10 cellular contexts compared by ENCODE assay signal in genomic region chr17:78143214-78144145, GRCh38. TPM values are rescaled to one million over a fixed set of nuclear protein-coding genes. Genes with fewer than 3 reads are reported as not detected.
DNase-seq lines count a peak whose midpoint lies in the region; ATAC-seq, FAIRE-seq and TF ChIP-seq lines count a peak whose summit lies in the region.
"Had no signal": no experiment of that assay in that cellular context is flagged by ENCODE, and none has a peak within 500 bp of the region (broad histone marks: within the 10 kb centered on the region; RNA-seq: fewer than 3 reads in every experiment).

No MANE protein-coding gene starts in this region.

- intact Hi-C loops in K562 (cut with micrococcal nuclease): loop anchor here (5.0 kb wide), 1 partner anchor 34 kb away; no protein-coding TSS in a partner anchor

- H3K27ac ChIP-seq in K562 (ENCODE audit: extremely low read depth, low read depth, low read length) (peak overlapping the region; percentile 74), mucosa of rectum (ENCODE audit: low read depth in 2 of 2, low read length in 2 of 2) (peak overlapping the region; percentile 81 to 87)

- H3K4me3 Mint-ChIP-seq in stimulated activated naive CD8-positive, alpha-beta T cell treated with anti-CD3 and anti-CD28 coated beads, Interleukin-15, Interleukin-2, amounts not matched to agents 100 ng/mL and 50 ng/mL, for 24 hours: no peak overlapping the region
- H3K4me3 Mint-ChIP-seq: H9 had no signal

- ATAC-seq in stimulated activated naive CD8-positive, alpha-beta T cell treated with anti-CD3 and anti-CD28 coated beads, Interleukin-15, Interleukin-2, amounts not matched to agents 100 U/mL and 50 U/mL, for 24 hours: no peak
- no peak for ATAC-seq in K562
- no peak for ATAC-seq in HG03469 (IDR thresholded peaks at IDR 0.05; ENCODE audit: unreplicated experiment)

- POLR2A ChIA-PET in K562 (lab: Yijun Ruan, JAX): interaction anchor here (0.7 to 1.4 kb wide), 3 partner anchors 27 to 310 kb away, joined by 3 to 4 read pairs (median 3); no protein-coding TSS in a partner anchor

- H3K4me1 Mint-ChIP-seq in stimulated activated naive CD8-positive, alpha-beta T cell treated with anti-CD3 and anti-CD28 coated beads, Interleukin-15, Interleukin-2, amounts not matched to agents 100 ng/mL and 50 ng/mL, for 24 hours (ENCODE audit: low read depth): peaks cover 64% of the 10 kb centered on the region

- no TSS peak for BruUV-seq in K562 (replicated peaks; lab: Mats Ljungman, UMichigan)

- no peak for TF ChIP-seq EP300 in K562 (IDR thresholded peaks at IDR 0.05; ENCODE audit: low read length)

- H3K79me2 ChIP-seq in K562 (ENCODE audit: control insufficient read depth, insufficient read depth, low read length): peaks cover 29% of the 10 kb centered on the region

- DNase-seq in stimulated activated naive CD8-positive, alpha-beta T cell treated with anti-CD3 and anti-CD28 coated beads, Interleukin-15, Interleukin-2, amounts not matched to agents 100 U/mL and 50 U/mL, for 24 hours: no peak
- DNase-seq in K562 (ENCODE audit: extremely low read depth in 1 of 4, low spot score in 3 of 4) (no peak), DMS114 treated with DMSO at 0.1 percent for 48 hours (lab: John Stamatoyannopoulos, UW; ENCODE audit: unreplicated experiment) (no peak), NCI-H526 (lab: John Stamatoyannopoulos, UW) (no peak), SW 1271 (lab: John Stamatoyannopoulos, UW) (no peak)
- DNase-seq: H9, retina had no signal

- no peaks in the 10 kb centered on the region for H3K27me3 ChIP-seq in K562 (ENCODE audit: control insufficient read depth in 2 of 2, insufficient read depth in 2 of 2, low read length in 2 of 2)
- H3K27me3 ChIP-seq in mucosa of rectum (ENCODE audit: control insufficient read depth in 2 of 2, insufficient read depth in 2 of 2, low read length in 2 of 2): no peaks in the 10 kb centered on the region

- H3K4me2 ChIP-seq in K562 (ENCODE audit: insufficient read depth, low read length): peak overlapping the region; percentile 89

- TF ChIP-seq POLR2A in K562 (conservative IDR thresholded peaks at IDR 0.05): no peak

- CTCF ChIA-PET in K562 (lab: Yijun Ruan, JAX; ENCODE audit: low intra/inter-chr PET ratio): no interaction called here

- no peaks in the 10 kb centered on the region for H4K20me1 ChIP-seq in K562 (replicated peaks; ENCODE audit: control insufficient read depth, insufficient read depth, low read length)

- WGBS in K562 (ENCODE audit: insufficient coverage, low coverage, missing lambda C conversion rate): 75% methylated on average over 21 of the region's 21 CpGs

- TF ChIP-seq RAD21 in K562 (CRISPR knock-in tag; conservative IDR thresholded peaks at IDR 0.05 in 1 of 2, IDR thresholded peaks at IDR 0.05 in 1 of 2): no peak

- H3K36me3 Mint-ChIP-seq in stimulated activated naive CD8-positive, alpha-beta T cell treated with anti-CD3 and anti-CD28 coated beads, Interleukin-15, Interleukin-2, amounts not matched to agents 100 ng/mL and 50 ng/mL, for 24 hours (ENCODE audit: low read depth): peaks cover 10% of the 10 kb centered on the region

- peaks cover 2% of the 10 kb centered on the region for H3K9me1 ChIP-seq in K562 (ENCODE audit: control insufficient read depth, insufficient read depth, low read length)

- no peak for FAIRE-seq in K562 (lab: Jason Lieb, UNC)

- peak overlapping the region; percentile 68 for H3K27ac Mint-ChIP-seq in stimulated activated naive CD8-positive, alpha-beta T cell treated with anti-CD3 and anti-CD28 coated beads, Interleukin-15, Interleukin-2, amounts not matched to agents 100 ng/mL and 50 ng/mL, for 24 hours

- no peaks in the 10 kb centered on the region for H3K36me3 ChIP-seq in K562 (ENCODE audit: control insufficient read depth, insufficient read depth, low read length)
- H3K36me3 ChIP-seq in mucosa of rectum (ENCODE audit: control insufficient read depth in 2 of 2, insufficient read depth in 2 of 2, low read length in 2 of 2): no peaks in the 10 kb centered on the region

- no peaks in the 10 kb centered on the region for H3K9me3 Mint-ChIP-seq in stimulated activated naive CD8-positive, alpha-beta T cell treated with anti-CD3 and anti-CD28 coated beads, Interleukin-15, Interleukin-2, amounts not matched to agents 100 ng/mL and 50 ng/mL, for 24 hours
- H3K9me3 Mint-ChIP-seq: H9 had no signal

- H3K4me1 ChIP-seq in K562 (replicated peaks in 1 of 2; ENCODE audit: control insufficient read depth in 2 of 2, insufficient read depth in 2 of 2, low read length in 2 of 2) (peaks cover 68 to 98% of the 10 kb centered on the region in 2 experiments), mucosa of rectum (ENCODE audit: control insufficient read depth in 2 of 2, insufficient read depth in 2 of 2, low read length in 2 of 2) (peaks cover 54 to 55% of the 10 kb centered on the region in 2 donors)

- in situ Hi-C loops in K562 (cut with MboI): no loop called here

- H3K9ac ChIP-seq in K562 (ENCODE audit: insufficient read depth in 1 of 2, low read depth in 2 of 2, low read length in 2 of 2): peak overlapping the region; percentile 72 to 87
- peak overlapping the region; percentile 3 to 54 for H3K9ac ChIP-seq in mucosa of rectum (ENCODE audit: low read depth in 1 of 2, low read length in 2 of 2)

- H3K9me3 ChIP-seq in K562 (replicated peaks; ENCODE audit: control insufficient read depth, insufficient read depth, low read depth, low read length): no peaks in the 10 kb centered on the region
- H3K9me3 ChIP-seq in mucosa of rectum (ENCODE audit: control insufficient read depth in 2 of 2, low read length in 2 of 2): no peaks in the 10 kb centered on the region

- H2AFZ ChIP-seq in K562 (ENCODE audit: low read depth, low read length): peak overlapping the region; percentile 87

- no peak for TF ChIP-seq CTCF in K562 (IDR thresholded peaks at IDR 0.05 in 2 of 3, conservative IDR thresholded peaks at IDR 0.05 in 1 of 3; ENCODE audit: insufficient read depth in 2 of 3, low read depth in 1 of 3, low read length in 3 of 3)

- no peaks in the 10 kb centered on the region for H3K27me3 Mint-ChIP-seq in stimulated activated naive CD8-positive, alpha-beta T cell treated with anti-CD3 and anti-CD28 coated beads, Interleukin-15, Interleukin-2, amounts not matched to agents 100 ng/mL and 50 ng/mL, for 24 hours

- no peak overlapping the region for H3K4me3 ChIP-seq in K562
- no peak overlapping the region for H3K4me3 ChIP-seq in mucosa of rectum (ENCODE audit: low read length in 2 of 2)

RNA-seq across cellular contexts. Expression of gene C17orf99, which starts 2.7 kb away (rescaled TPM):
- 66.4 and 86.5 TPM in 2 replicates for total RNA-seq in K562 (2011; cell fraction: chromatin; rRNA removed; ENCODE audit: low replicate concordance)
- total RNA-seq in K562 (2011; cell fraction: nucleolus; rRNA removed): 51.9 and 66.7 TPM in 2 replicates
- 36.2 and 47.7 TPM in 2 replicates for total RNA-seq in K562 (2011; cell fraction: nucleoplasm; rRNA removed)
- total RNA-seq in K562 (2014; rRNA removed) (16.8 and 17.3 TPM in 2 replicates), K562 (2014; rRNA removed; fragmentation: Illumina TruSeq; extraction: Trizol) (7.1 and 7.5 TPM in 2 replicates), K562 (2015; rRNA removed; fragmentation: Illumina TruSeq; extraction: Trizol) (4.0 and 5.8 TPM in 2 replicates), K562 (2021) (16.4 and 18.9 TPM in 2 replicates)
- polyA plus RNA-seq in K562 (2011; rRNA removed) (15.9 and 16.2 TPM in 2 replicates), K562 (2014; fragmentation: Illumina TruSeq; extraction: Trizol) (14.3 and 20.0 TPM in 2 replicates), K562 (2014; fragmentation: Nextera tagmentation; extraction: Ambion mirVana) (1 to 10 TPM; 4.1 to 7.7 TPM), K562 (2014; rRNA removed) (16.4 and 19.9 TPM in 2 replicates)
- 11.8 and 31.5 TPM in 2 replicates for polyA plus RNA-seq in K562 (2011; cell fraction: cytosol; rRNA removed)
- 30.9 and 68.9 TPM in 2 replicates for polyA plus RNA-seq in K562 (2011; cell fraction: nucleus; rRNA removed)
- polyA plus RNA-seq in K562 (2012): 4.7 and 6.4 TPM in 2 replicates
- polyA minus RNA-seq in K562 (2011; rRNA and poly(A)+ RNA removed): 2.7 and 10.0 TPM in 2 replicates
- 6.5 and 11.1 TPM in 2 replicates for polyA minus RNA-seq in K562 (2011; cell fraction: cytosol; rRNA and poly(A)+ RNA removed)
- 5.6 and 11.8 TPM in 2 replicates for polyA minus RNA-seq in K562 (2011; cell fraction: nucleus; rRNA and poly(A)+ RNA removed)
- total RNA-seq: H9 had no signal

RNA-seq across cellular contexts. Expression of gene TMC8, which starts 12.9 kb away (rescaled TPM):
- total RNA-seq in K562 (2011; cell fraction: chromatin; rRNA removed; ENCODE audit: low replicate concordance): 23.0 and 64.6 TPM in 2 replicates
- 33.3 and 43.0 TPM in 2 replicates for total RNA-seq in K562 (2011; cell fraction: nucleolus; rRNA removed)
- 24.9 and 26.8 TPM in 2 replicates for total RNA-seq in K562 (2011; cell fraction: nucleoplasm; rRNA removed)
- total RNA-seq in K562 (2014; rRNA removed) (4.8 TPM in 2 replicates), K562 (2014; rRNA removed; fragmentation: Illumina TruSeq; extraction: Trizol) (1.0 and 1.3 TPM in 2 replicates), K562 (2015; rRNA removed; fragmentation: Illumina TruSeq; extraction: Trizol) (1.3 TPM in 2 replicates), K562 (2021) (8.3 and 10.3 TPM in 2 replicates)
- polyA plus RNA-seq in K562 (2011; rRNA removed) (3.5 and 6.1 TPM in 2 replicates), K562 (2014; fragmentation: Illumina TruSeq; extraction: Trizol) (2.8 and 5.7 TPM in 2 replicates), K562 (2014; fragmentation: Nextera tagmentation; extraction: Ambion mirVana) (under 1 TPM; 0.13 to 0.21 TPM), K562 (2014; rRNA removed) (4.1 and 10.9 TPM in 2 replicates)
- 1.9 and 10.1 TPM in 2 replicates for polyA plus RNA-seq in K562 (2011; cell fraction: cytosol; rRNA removed)
- polyA plus RNA-seq in K562 (2011; cell fraction: nucleus; rRNA removed): 15.8 and 47.9 TPM in 2 replicates
- polyA plus RNA-seq in K562 (2012): 7.4 and 8.2 TPM in 2 replicates
- 2.4 and 2.5 TPM in 2 replicates for polyA minus RNA-seq in K562 (2011; rRNA and poly(A)+ RNA removed)
- 2.2 and 4.6 TPM in 2 replicates for polyA minus RNA-seq in K562 (2011; cell fraction: cytosol; rRNA and poly(A)+ RNA removed)
- 9.6 and 12.8 TPM in 2 replicates for polyA minus RNA-seq in K562 (2011; cell fraction: nucleus; rRNA and poly(A)+ RNA removed)

RNA-seq across cellular contexts. Expression of gene TMC6, which starts 14.9 kb away (rescaled TPM):
- 470 and 1,385 TPM in 2 replicates for total RNA-seq in K562 (2011; cell fraction: chromatin; rRNA removed; ENCODE audit: low replicate concordance)
- total RNA-seq in K562 (2011; cell fraction: nucleolus; rRNA removed): 924 and 982 TPM in 2 replicates
- total RNA-seq in K562 (2011; cell fraction: nucleoplasm; rRNA removed): 574 and 584 TPM in 2 replicates
- total RNA-seq in K562 (2014; rRNA removed) (183 and 200 TPM in 2 replicates), K562 (2014; rRNA removed; fragmentation: Illumina TruSeq; extraction: Trizol) (30.2 and 33.0 TPM in 2 replicates), K562 (2015; rRNA removed; fragmentation: Illumina TruSeq; extraction: Trizol) (64.8 and 66.9 TPM in 2 replicates), K562 (2021) (304 and 351 TPM in 2 replicates)
- polyA plus RNA-seq in K562 (2011; rRNA removed) (66.9 and 116 TPM in 2 replicates), K562 (2014; fragmentation: Illumina TruSeq; extraction: Trizol) (36.6 and 87.5 TPM in 2 replicates), K562 (2014; fragmentation: Nextera tagmentation; extraction: Ambion mirVana) (1 to 10 TPM; 4.1 to 8.2 TPM), K562 (2014; rRNA removed) (201 and 246 TPM in 2 replicates)
- polyA plus RNA-seq in K562 (2011; cell fraction: cytosol; rRNA removed): 66.0 and 200 TPM in 2 replicates
- polyA plus RNA-seq in K562 (2011; cell fraction: nucleus; rRNA removed): 537 and 1,067 TPM in 2 replicates
- 156 and 191 TPM in 2 replicates for polyA plus RNA-seq in K562 (2012)
- polyA minus RNA-seq in K562 (2011; rRNA and poly(A)+ RNA removed): 21.1 and 34.2 TPM in 2 replicates
- polyA minus RNA-seq in K562 (2011; cell fraction: cytosol; rRNA and poly(A)+ RNA removed): 97.7 and 104 TPM in 2 replicates
- polyA minus RNA-seq in K562 (2011; cell fraction: nucleus; rRNA and poly(A)+ RNA removed): 176 and 224 TPM in 2 replicates

RNA-seq across cellular contexts. Expression of gene SYNGR2, which starts 24.9 kb away (rescaled TPM):
- 68.6 and 254 TPM in 2 replicates for total RNA-seq in K562 (2011; cell fraction: chromatin; rRNA removed; ENCODE audit: low replicate concordance)
- total RNA-seq in K562 (2011; cell fraction: nucleolus; rRNA removed): 327 and 339 TPM in 2 replicates
- total RNA-seq in K562 (2011; cell fraction: nucleoplasm; rRNA removed): 222 and 253 TPM in 2 replicates
- total RNA-seq in K562 (2014; rRNA removed) (87.8 and 120 TPM in 2 replicates), K562 (2014; rRNA removed; fragmentation: Illumina TruSeq; extraction: Trizol) (29.7 and 44.9 TPM in 2 replicates), K562 (2015; rRNA removed; fragmentation: Illumina TruSeq; extraction: Trizol) (68.0 and 68.2 TPM in 2 replicates), K562 (2021) (173 and 185 TPM in 2 replicates)
- polyA plus RNA-seq in K562 (2011; rRNA removed) (159 and 208 TPM in 2 replicates), K562 (2014; fragmentation: Illumina TruSeq; extraction: Trizol) (167 and 172 TPM in 2 replicates), K562 (2014; fragmentation: Nextera tagmentation; extraction: Ambion mirVana) (1 to 10 TPM; 1.4 to 7.6 TPM), K562 (2014; rRNA removed) (140 and 156 TPM in 2 replicates)
- 393 and 921 TPM in 2 replicates for polyA plus RNA-seq in K562 (2011; cell fraction: cytosol; rRNA removed)
- 163 and 222 TPM in 2 replicates for polyA plus RNA-seq in K562 (2011; cell fraction: nucleus; rRNA removed)
- 104 and 149 TPM in 2 replicates for polyA plus RNA-seq in K562 (2012)
- 64.8 and 150 TPM in 2 replicates for polyA minus RNA-seq in K562 (2011; rRNA and poly(A)+ RNA removed)
- polyA minus RNA-seq in K562 (2011; cell fraction: cytosol; rRNA and poly(A)+ RNA removed): 129 and 147 TPM in 2 replicates
- polyA minus RNA-seq in K562 (2011; cell fraction: nucleus; rRNA and poly(A)+ RNA removed): 33.9 and 38.4 TPM in 2 replicates

RNA-seq across cellular contexts. Expression of gene TK1, which starts 43.4 kb away (rescaled TPM):
- 24.3 and 89.6 TPM in 2 replicates for total RNA-seq in K562 (2011; cell fraction: chromatin; rRNA removed; ENCODE audit: low replicate concordance)
- total RNA-seq in K562 (2011; cell fraction: nucleolus; rRNA removed): 88.4 and 100 TPM in 2 replicates
- 53.4 and 62.0 TPM in 2 replicates for total RNA-seq in K562 (2011; cell fraction: nucleoplasm; rRNA removed)
- total RNA-seq in K562 (2014; rRNA removed) (195 and 231 TPM in 2 replicates), K562 (2014; rRNA removed; fragmentation: Illumina TruSeq; extraction: Trizol) (45.0 and 59.5 TPM in 2 replicates), K562 (2015; rRNA removed; fragmentation: Illumina TruSeq; extraction: Trizol) (97.7 and 98.0 TPM in 2 replicates), K562 (2021) (198 TPM in 2 replicates)
- polyA plus RNA-seq in K562 (2011; rRNA removed) (123 and 130 TPM in 2 replicates), K562 (2014; fragmentation: Illumina TruSeq; extraction: Trizol) (103 and 216 TPM in 2 replicates), K562 (2014; fragmentation: Nextera tagmentation; extraction: Ambion mirVana) (10 to 100 TPM in 1 of 2 experiments, 1 to 10 TPM in 1; 8.4 to 29.9 TPM), K562 (2014; rRNA removed) (192 and 280 TPM in 2 replicates)
- 232 and 546 TPM in 2 replicates for polyA plus RNA-seq in K562 (2011; cell fraction: cytosol; rRNA removed)
- polyA plus RNA-seq in K562 (2011; cell fraction: nucleus; rRNA removed): 82.4 and 119 TPM in 2 replicates
- 204 and 231 TPM in 2 replicates for polyA plus RNA-seq in K562 (2012)
- polyA minus RNA-seq in K562 (2011; rRNA and poly(A)+ RNA removed): 86.2 and 149 TPM in 2 replicates
- 121 and 135 TPM in 2 replicates for polyA minus RNA-seq in K562 (2011; cell fraction: cytosol; rRNA and poly(A)+ RNA removed)
- polyA minus RNA-seq in K562 (2011; cell fraction: nucleus; rRNA and poly(A)+ RNA removed): 32.2 and 35.5 TPM in 2 replicates
